ENCODE assay signal across 1 cellular context in the genomic region with DNA sequence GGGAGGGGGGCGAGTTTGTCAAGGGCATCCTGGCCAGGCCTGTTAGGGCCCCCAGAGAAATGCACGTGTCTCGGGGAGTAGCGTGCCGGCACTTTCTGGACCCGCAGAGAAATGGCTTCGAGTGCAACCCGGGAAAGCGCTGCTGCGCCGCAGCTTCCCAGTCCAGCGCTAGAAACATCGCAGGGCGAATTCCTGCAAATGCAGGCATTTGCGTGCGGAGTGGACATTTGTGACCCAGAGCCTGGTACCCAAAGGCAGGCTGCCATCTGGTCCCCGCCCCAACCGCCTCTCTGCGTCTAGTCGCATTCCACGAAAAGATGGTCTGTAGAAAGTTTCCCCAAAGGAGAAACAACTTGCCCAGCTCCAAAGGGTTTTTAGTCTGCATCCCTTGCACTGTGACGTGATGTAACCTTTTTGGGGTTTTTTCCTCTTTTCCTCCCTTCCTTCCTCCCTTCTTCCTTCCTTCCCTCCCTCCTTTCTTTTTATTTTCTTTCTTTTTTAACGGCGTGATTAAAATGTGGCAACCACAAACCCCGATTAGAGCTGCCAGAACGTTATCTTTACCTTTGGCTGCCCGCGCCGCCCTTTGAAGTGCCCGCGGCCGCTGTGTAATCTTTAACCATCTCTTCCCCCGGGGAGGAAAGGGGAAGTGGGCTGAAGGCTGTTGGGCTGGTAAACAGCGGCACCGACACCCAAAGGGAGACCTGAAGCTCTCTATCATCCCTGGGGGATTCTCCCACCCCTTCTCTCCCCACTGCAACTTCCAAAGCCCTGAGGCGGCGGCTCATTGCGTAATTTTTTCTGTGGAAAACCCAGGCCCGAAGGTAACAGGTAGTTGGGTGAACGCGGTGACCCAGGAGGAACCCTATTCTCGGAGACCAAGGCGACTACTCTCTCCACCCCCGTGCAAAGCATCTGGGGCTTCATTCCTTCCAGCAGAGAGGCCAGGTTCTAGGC.
TF ChIP-seq lines count a peak whose summit lies in the region.

No MANE protein-coding gene starts in this region.

TF ChIP-seq in HepG2, 621 proteins besides CTCF, POLR2A, EP300 and RAD21 (continued from another document and continues in another):
- TF ChIP-seq, protein P1, sequence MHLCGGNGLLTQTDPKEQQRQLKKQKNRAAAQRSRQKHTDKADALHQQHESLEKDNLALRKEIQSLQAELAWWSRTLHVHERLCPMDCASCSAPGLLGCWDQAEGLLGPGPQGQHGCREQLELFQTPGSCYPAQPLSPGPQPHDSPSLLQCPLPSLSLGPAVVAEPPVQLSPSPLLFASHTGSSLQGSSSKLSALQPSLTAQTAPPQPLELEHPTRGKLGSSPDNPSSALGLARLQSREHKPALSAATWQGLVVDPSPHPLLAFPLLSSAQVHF (CRISPR knock-in tag; IDR thresholded peaks at IDR 0.05): no peak
- TF ChIP-seq ZNF207 (IDR thresholded peaks at IDR 0.05; ENCODE audit: borderline replicate concordance) (no peak), ZNF704 (CRISPR knock-in tag; IDR thresholded peaks at IDR 0.05; ENCODE audit: borderline replicate concordance) (no peak), ZBTB38 (CRISPR knock-in tag; IDR thresholded peaks at IDR 0.05) (peak; percentile 33; the same call in 1 of the 2 replicates), TEAD3 (CRISPR knock-in tag; optimal IDR thresholded peaks at IDR 0.05; ENCODE audit: borderline replicate concordance) (peak; percentile 70), ZNF761 (CRISPR knock-in tag; conservative IDR thresholded peaks at IDR 0.05) (no peak), PHF21A (CRISPR knock-in tag; IDR thresholded peaks at IDR 0.05) (peak; percentile 96), HOXA3 (CRISPR knock-in tag; IDR thresholded peaks at IDR 0.05) (peak; percentile 67), ZNF672 (CRISPR knock-in tag; IDR thresholded peaks at IDR 0.05) (no peak), ARNT (IDR thresholded peaks at IDR 0.05) (no peak), ZNF407 (CRISPR knock-in tag; IDR thresholded peaks at IDR 0.05; ENCODE audit: not compliant biosample characterization) (no peak), ZNF660 (CRISPR knock-in tag; IDR thresholded peaks at IDR 0.05; ENCODE audit: borderline replicate concordance, low read depth) (no peak), TP53 (CRISPR knock-in tag; conservative IDR thresholded peaks at IDR 0.05) (0 out of 2 replicates have a peak, but pooled peaks have one; percentile 49), MED13 (CRISPR knock-in tag; IDR thresholded peaks at IDR 0.05) (peak; percentile 91), RBFOX2 (IDR thresholded peaks at IDR 0.05; ENCODE audit: low read depth, low read length) (no peak), RAD51 (IDR thresholded peaks at IDR 0.05; ENCODE audit: borderline replicate concordance) (no peak), ZSCAN25 (CRISPR knock-in tag; IDR thresholded peaks at IDR 0.05) (0 out of 2 replicates have a peak, but pooled peaks have one; percentile 12), ATF7 (IDR thresholded peaks at IDR 0.05) (no peak), ATF7 (CRISPR knock-in tag; IDR thresholded peaks at IDR 0.05) (peak; percentile 28; the same call in 1 of the 2 replicates), CEBPB (IDR thresholded peaks at IDR 0.05; ENCODE audit: borderline replicate concordance, low read depth, low read length) (peak; percentile 93), KDM1A (CRISPR knock-in tag; IDR thresholded peaks at IDR 0.05) (no peak), IRX3 (CRISPR knock-in tag; IDR thresholded peaks at IDR 0.05; ENCODE audit: borderline replicate concordance, low read depth) (no peak)
- TF ChIP-seq, protein P2, sequence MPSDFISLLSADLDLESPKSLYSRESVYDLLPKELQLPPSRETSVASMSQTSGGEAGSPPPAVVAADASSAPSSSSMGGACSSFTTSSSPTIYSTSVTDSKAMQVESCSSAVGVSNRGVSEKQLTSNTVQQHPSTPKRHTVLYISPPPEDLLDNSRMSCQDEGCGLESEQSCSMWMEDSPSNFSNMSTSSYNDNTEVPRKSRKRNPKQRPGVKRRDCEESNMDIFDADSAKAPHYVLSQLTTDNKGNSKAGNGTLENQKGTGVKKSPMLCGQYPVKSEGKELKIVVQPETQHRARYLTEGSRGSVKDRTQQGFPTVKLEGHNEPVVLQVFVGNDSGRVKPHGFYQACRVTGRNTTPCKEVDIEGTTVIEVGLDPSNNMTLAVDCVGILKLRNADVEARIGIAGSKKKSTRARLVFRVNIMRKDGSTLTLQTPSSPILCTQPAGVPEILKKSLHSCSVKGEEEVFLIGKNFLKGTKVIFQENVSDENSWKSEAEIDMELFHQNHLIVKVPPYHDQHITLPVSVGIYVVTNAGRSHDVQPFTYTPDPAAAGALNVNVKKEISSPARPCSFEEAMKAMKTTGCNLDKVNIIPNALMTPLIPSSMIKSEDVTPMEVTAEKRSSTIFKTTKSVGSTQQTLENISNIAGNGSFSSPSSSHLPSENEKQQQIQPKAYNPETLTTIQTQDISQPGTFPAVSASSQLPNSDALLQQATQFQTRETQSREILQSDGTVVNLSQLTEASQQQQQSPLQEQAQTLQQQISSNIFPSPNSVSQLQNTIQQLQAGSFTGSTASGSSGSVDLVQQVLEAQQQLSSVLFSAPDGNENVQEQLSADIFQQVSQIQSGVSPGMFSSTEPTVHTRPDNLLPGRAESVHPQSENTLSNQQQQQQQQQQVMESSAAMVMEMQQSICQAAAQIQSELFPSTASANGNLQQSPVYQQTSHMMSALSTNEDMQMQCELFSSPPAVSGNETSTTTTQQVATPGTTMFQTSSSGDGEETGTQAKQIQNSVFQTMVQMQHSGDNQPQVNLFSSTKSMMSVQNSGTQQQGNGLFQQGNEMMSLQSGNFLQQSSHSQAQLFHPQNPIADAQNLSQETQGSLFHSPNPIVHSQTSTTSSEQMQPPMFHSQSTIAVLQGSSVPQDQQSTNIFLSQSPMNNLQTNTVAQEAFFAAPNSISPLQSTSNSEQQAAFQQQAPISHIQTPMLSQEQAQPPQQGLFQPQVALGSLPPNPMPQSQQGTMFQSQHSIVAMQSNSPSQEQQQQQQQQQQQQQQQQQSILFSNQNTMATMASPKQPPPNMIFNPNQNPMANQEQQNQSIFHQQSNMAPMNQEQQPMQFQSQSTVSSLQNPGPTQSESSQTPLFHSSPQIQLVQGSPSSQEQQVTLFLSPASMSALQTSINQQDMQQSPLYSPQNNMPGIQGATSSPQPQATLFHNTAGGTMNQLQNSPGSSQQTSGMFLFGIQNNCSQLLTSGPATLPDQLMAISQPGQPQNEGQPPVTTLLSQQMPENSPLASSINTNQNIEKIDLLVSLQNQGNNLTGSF (CRISPR knock-in tag; IDR thresholded peaks at IDR 0.05): no peak
- TF ChIP-seq, protein P3, sequence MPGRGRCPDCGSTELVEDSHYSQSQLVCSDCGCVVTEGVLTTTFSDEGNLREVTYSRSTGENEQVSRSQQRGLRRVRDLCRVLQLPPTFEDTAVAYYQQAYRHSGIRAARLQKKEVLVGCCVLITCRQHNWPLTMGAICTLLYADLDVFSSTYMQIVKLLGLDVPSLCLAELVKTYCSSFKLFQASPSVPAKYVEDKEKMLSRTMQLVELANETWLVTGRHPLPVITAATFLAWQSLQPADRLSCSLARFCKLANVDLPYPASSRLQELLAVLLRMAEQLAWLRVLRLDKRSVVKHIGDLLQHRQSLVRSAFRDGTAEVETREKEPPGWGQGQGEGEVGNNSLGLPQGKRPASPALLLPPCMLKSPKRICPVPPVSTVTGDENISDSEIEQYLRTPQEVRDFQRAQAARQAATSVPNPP (CRISPR knock-in tag; IDR thresholded peaks at IDR 0.05): no peak
- TF ChIP-seq, protein P4, sequence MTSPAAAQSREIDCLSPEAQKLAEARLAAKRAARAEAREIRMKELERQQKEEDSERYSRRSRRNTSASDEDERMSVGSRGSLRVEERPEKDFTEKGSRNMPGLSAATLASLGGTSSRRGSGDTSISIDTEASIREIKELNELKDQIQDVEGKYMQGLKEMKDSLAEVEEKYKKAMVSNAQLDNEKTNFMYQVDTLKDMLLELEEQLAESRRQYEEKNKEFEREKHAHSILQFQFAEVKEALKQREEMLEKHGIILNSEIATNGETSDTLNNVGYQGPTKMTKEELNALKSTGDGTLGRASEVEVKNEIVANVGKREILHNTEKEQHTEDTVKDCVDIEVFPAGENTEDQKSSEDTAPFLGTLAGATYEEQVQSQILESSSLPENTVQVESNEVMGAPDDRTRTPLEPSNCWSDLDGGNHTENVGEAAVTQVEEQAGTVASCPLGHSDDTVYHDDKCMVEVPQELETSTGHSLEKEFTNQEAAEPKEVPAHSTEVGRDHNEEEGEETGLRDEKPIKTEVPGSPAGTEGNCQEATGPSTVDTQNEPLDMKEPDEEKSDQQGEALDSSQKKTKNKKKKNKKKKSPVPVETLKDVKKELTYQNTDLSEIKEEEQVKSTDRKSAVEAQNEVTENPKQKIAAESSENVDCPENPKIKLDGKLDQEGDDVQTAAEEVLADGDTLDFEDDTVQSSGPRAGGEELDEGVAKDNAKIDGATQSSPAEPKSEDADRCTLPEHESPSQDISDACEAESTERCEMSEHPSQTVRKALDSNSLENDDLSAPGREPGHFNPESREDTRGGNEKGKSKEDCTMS (CRISPR knock-in tag; conservative IDR thresholded peaks at IDR 0.05): no peak
- TF ChIP-seq, protein P5, sequence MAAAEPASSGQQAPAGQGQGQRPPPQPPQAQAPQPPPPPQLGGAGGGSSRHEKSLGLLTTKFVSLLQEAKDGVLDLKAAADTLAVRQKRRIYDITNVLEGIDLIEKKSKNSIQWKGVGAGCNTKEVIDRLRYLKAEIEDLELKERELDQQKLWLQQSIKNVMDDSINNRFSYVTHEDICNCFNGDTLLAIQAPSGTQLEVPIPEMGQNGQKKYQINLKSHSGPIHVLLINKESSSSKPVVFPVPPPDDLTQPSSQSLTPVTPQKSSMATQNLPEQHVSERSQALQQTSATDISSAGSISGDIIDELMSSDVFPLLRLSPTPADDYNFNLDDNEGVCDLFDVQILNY (CRISPR knock-in tag; conservative IDR thresholded peaks at IDR 0.05): no peak
- TF ChIP-seq, protein P6, sequence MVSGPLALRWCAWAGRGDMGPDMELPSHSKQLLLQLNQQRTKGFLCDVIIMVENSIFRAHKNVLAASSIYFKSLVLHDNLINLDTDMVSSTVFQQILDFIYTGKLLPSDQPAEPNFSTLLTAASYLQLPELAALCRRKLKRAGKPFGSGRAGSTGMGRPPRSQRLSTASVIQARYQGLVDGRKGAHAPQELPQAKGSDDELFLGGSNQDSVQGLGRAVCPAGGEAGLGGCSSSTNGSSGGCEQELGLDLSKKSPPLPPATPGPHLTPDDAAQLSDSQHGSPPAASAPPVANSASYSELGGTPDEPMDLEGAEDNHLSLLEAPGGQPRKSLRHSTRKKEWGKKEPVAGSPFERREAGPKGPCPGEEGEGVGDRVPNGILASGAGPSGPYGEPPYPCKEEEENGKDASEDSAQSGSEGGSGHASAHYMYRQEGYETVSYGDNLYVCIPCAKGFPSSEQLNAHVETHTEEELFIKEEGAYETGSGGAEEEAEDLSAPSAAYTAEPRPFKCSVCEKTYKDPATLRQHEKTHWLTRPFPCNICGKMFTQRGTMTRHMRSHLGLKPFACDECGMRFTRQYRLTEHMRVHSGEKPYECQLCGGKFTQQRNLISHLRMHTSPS (CRISPR knock-in tag; IDR thresholded peaks at IDR 0.05; ENCODE audit: low read depth): no peak; the same call in 1 of the 2 replicates
- TF ChIP-seq, protein P7, sequence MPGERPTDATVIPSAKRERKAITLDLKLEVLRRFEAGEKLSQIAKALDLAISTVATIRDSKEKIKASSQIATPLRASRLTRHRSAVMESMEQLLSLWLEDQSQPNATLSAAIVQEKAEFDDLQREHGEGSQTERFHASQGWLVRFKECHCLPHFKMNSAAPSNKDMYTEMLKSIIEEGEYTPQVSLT (CRISPR knock-in tag; IDR thresholded peaks at IDR 0.05; ENCODE audit: borderline replicate concordance, low read depth): no peak
